8 cellular contexts compared by ENCODE assay signal in genomic region chr1:7667625-7668218, GRCh38.
DNase-seq lines count a peak whose midpoint lies in the region; ATAC-seq and TF ChIP-seq lines count a peak whose summit lies in the region.

No MANE protein-coding gene starts in this region.

- peaks cover 21% of the 10 kb centered on the region for H3K4me1 ChIP-seq in left ventricle myocardium inferior

- H3K27ac ChIP-seq in left ventricle myocardium inferior (replicated peaks): no peak overlapping the region

- TF ChIP-seq CTCF in left ventricle myocardium inferior (IDR thresholded peaks at IDR 0.05; ENCODE audit: borderline replicate concordance): peak; percentile 100

- peak; percentile 60 for DNase-seq in NK-92 treated with Interleukin-12 subunit alpha and Interleukin-12 subunit beta, amount 100 ng/mL, for 24 hours (lab: John Stamatoyannopoulos, UW)
- DNase-seq in NK-92 (lab: John Stamatoyannopoulos, UW; ENCODE audit: unreplicated experiment): no peak
- peak; percentile 86 for DNase-seq in NCI-H1092 (lab: John Stamatoyannopoulos, UW)
- peak; percentile 58 to 82 (median 69) for DNase-seq in T-helper 2 cell
- peak; percentile 62 to 97 (median 84) for DNase-seq in amygdala (lab: John Stamatoyannopoulos, UW)
- peak; percentile 90 for DNase-seq in left ventricle myocardium inferior
- DNase-seq in putamen (ENCODE audit: low spot score): peak; percentile 87

- no peak for ATAC-seq in HG03521 (IDR thresholded peaks at IDR 0.05; ENCODE audit: unreplicated experiment)

- intact Hi-C loops in left ventricle myocardium inferior (cut with micrococcal nuclease): loop anchor here (2.0 kb wide), 1 partner anchor 85 kb away; no protein-coding TSS in a partner anchor

- no peak overlapping the region for H3K4me3 ChIP-seq in left ventricle myocardium inferior

- no peaks in the 10 kb centered on the region for H3K36me3 ChIP-seq in left ventricle myocardium inferior

- H3K9me3 ChIP-seq in left ventricle myocardium inferior (replicated peaks): no peaks in the 10 kb centered on the region

- H3K27me3 ChIP-seq in left ventricle myocardium inferior (ENCODE audit: low read depth): peaks cover 7% of the 10 kb centered on the region
